Comparison of ENCODE assay signal across 8 cellular contexts in genomic region chr7:5494683-5495561, GRCh38. TPM values are rescaled to one million over a fixed set of nuclear protein-coding genes. Genes with fewer than 3 reads are reported as not detected.
DNase-seq lines count a peak whose midpoint lies in the region; ATAC-seq and TF ChIP-seq lines count a peak whose summit lies in the region.

No MANE protein-coding gene starts in this region.

- TF ChIP-seq POLR2A in right lobe of liver (IDR thresholded peaks at IDR 0.05), result no peak

- H3K27me3 ChIP-seq in right lobe of liver, result no peaks in the 10 kb centered on the region

- WGBS in right lobe of liver (ENCODE audit: insufficient coverage, low coverage, low lambda C conversion rate, missing lambda C conversion rate), result 5% methylated on average over 16 of the region's 41 CpGs

- peak; percentile 56 for DNase-seq in NCI-H1436 (lab: John Stamatoyannopoulos, UW)
- DNase-seq in NCI-H1436 treated with DMSO at 0.1 percent for 48 hours (lab: John Stamatoyannopoulos, UW), result no peak
- peak; percentile 54 for DNase-seq in NCI-H510A (lab: John Stamatoyannopoulos, UW)
- peak; percentile 83 for DNase-seq in activated CD4-positive, alpha-beta T cell treated with anti-CD3 and anti-CD28 coated beads, Interleukin-2, amount 50 U/mL, for 1 hour
- no peak for DNase-seq in coronary artery (ENCODE audit: low spot score)
- DNase-seq in right lobe of liver, result peak; percentile 78 to 82 (median 79)
- DNase-seq in stimulated activated CD4-positive, alpha-beta T cell treated with anti-CD3 and anti-CD28 coated beads, TNF-alpha, amount 100 ng/mL, for 1 hour (ENCODE audit: low read depth in 3 of 3, low spot score in 1 of 3), result peak; percentile 62 to 73 (median 71)

- H3K4me3 ChIP-seq in coronary artery, result peak overlapping the region; percentile 66
- H3K4me3 ChIP-seq in right lobe of liver, result no peak overlapping the region

- no peaks in the 10 kb centered on the region for H3K36me3 ChIP-seq in right lobe of liver

- intact Hi-C loops in right lobe of liver (cut with DNase I), result loop anchor here (10.0 kb wide), 3 partner anchors 170 to 210 kb away; no protein-coding TSS in a partner anchor

- H3K9me3 ChIP-seq in right lobe of liver, result no peaks in the 10 kb centered on the region

- H3K4me1 ChIP-seq in right lobe of liver, result peaks cover 0 to 22% (median 8%) of the 10 kb centered on the region in 4 donors

- H3K27ac ChIP-seq in coronary artery (peak overlapping the region; percentile 87 to 93), right lobe of liver (no peak overlapping the region)

- ATAC-seq in HG03135 (IDR thresholded peaks at IDR 0.05; ENCODE audit: unreplicated experiment) (peak; percentile 59), right lobe of liver (peak; percentile 87 to 91 (median 89))

- peak; percentile 92 for TF ChIP-seq CTCF in coronary artery (IDR thresholded peaks at IDR 0.05)
- TF ChIP-seq CTCF in right lobe of liver (IDR thresholded peaks at IDR 0.05), result peak; percentile 90 to 98 (median 96)

RNA-seq across cellular contexts. Expression of gene FBXL18, which starts 18.7 kb away (rescaled TPM):
- 1 to 10 TPM; 3.5 to 8.5 (median 4.7) TPM for total RNA-seq in right lobe of liver

RNA-seq across cellular contexts. Expression of gene ACTB, which starts 35.5 kb away (rescaled TPM):
- total RNA-seq in right lobe of liver, result 1,000 to 10,000 TPM; 1,195 to 2,421 (median 1,468) TPM

Comparison
In these comparisons a context has a peak if more than half of its experiments do, and no peak if none do; other contexts are left out.
1. DNase-seq: peak in NCI-H1436 (single experiment), NCI-H510A (single experiment), activated CD4-positive, alpha-beta T cell treated with anti-CD3 and anti-CD28 coated beads, Interleukin-2, amount 50 U/mL, for 1 hour (single experiment), right lobe of liver (3 of 3) and stimulated activated CD4-positive, alpha-beta T cell treated with anti-CD3 and anti-CD28 coated beads, TNF-alpha, amount 100 ng/mL, for 1 hour (3 of 3); none in NCI-H1436 treated with DMSO at 0.1 percent for 48 hours (single experiment) and coronary artery (single experiment).
2. H3K27ac ChIP-seq: peak in coronary artery (2 of 2); none in right lobe of liver (0 of 3).